Comparison of ENCODE assay signal across 19 cellular contexts in genomic region chr11:46947399-46948077, GRCh38. TPM values are rescaled to one million over a fixed set of nuclear protein-coding genes. Genes with fewer than 3 reads are reported as not detected.
DNase-seq lines count a peak whose midpoint lies in the region; TF ChIP-seq lines count a peak whose summit lies in the region.
"Had no signal": no experiment of that assay in that cellular context is flagged by ENCODE, and none has a peak within 500 bp of the region (broad histone marks: within the 10 kb centered on the region; RNA-seq: fewer than 3 reads in every experiment).

No MANE protein-coding gene starts in this region.

- H3K9me3 ChIP-seq in thyroid gland = no peaks in the 10 kb centered on the region
- H3K9me3 ChIP-seq: gastroesophageal sphincter, HAP-1 had no signal

- no peaks in the 10 kb centered on the region for H3K9me3 Mint-ChIP-seq in HFFc6
- H3K9me3 Mint-ChIP-seq: activated naive CD4-positive, alpha-beta T cell treated with anti-CD3 and anti-CD28 coated beads, Interleukin-2, amount 50 U/mL, for 24 hours; CD14-positive monocyte; immature natural killer cell; stimulated activated naive CD8-positive, alpha-beta T cell treated with anti-CD3 and anti-CD28 coated beads, Interleukin-15, amount 100 ng/mL, for 72 hours had no signal

- no peak for TF ChIP-seq POLR2A in thyroid gland (IDR thresholded peaks at IDR 0.05)

- H3K27ac Mint-ChIP-seq in HFFc6 = peak overlapping the region; percentile 82
- H3K27ac Mint-ChIP-seq: activated naive CD4-positive, alpha-beta T cell treated with anti-CD3 and anti-CD28 coated beads, Interleukin-2, amount 50 U/mL, for 24 hours; CD14-positive monocyte; immature natural killer cell; T-helper 17 cell had no signal

- WGBS in thyroid gland, 2 donors = 35 to 45% methylated on average over 3 of the region's 3 CpGs

- H3K4me1 ChIP-seq in thyroid gland = peaks cover 12 to 19% of the 10 kb centered on the region in 2 donors

- no peak overlapping the region for H3K4me3 ChIP-seq in thyroid gland (replicated peaks in 1 of 3)
- H3K4me3 ChIP-seq: cardiac muscle cell, gastroesophageal sphincter, HAP-1 had no signal

- H3K36me3 ChIP-seq in thyroid gland = no peaks in the 10 kb centered on the region
- H3K36me3 ChIP-seq: cardiac muscle cell, gastroesophageal sphincter, HAP-1 had no signal

- H3K27me3 ChIP-seq in thyroid gland = no peaks in the 10 kb centered on the region
- H3K27me3 ChIP-seq: cardiac muscle cell, gastroesophageal sphincter had no signal

- DNase-seq in HFFc6 = no peak
- DNase-seq in NCI-H748 treated with DMSO at 0.1 percent for 48 hours (lab: John Stamatoyannopoulos, UW) = peak; percentile 82
- DNase-seq in epithelial cell of prostate (ENCODE audit: low read depth, low spot score) = no peak
- no peak for DNase-seq in thyroid gland
- DNase-seq in pons (ENCODE audit: low spot score) = no peak
- DNase-seq in activated CD8-positive, alpha-beta memory T cell treated with anti-CD3 and anti-CD28 coated beads for 24 hours = no peak
- no peak for DNase-seq in NCI-H510A treated with DMSO at 0.1 percent for 48 hours (lab: John Stamatoyannopoulos, UW)
- DNase-seq: activated CD4-positive, alpha-beta T cell treated with anti-CD3 and anti-CD28 coated beads for 1 hour; immature natural killer cell; midbrain; NCI-H1092 treated with DMSO at 0.1 percent for 48 hours; NCI-H526 treated with DMSO at 0.1 percent for 48 hours; stimulated activated naive CD8-positive, alpha-beta T cell treated with anti-CD3 and anti-CD28 coated beads, Interleukin-15, amount 100 ng/mL, for 72 hours; T-helper 17 cell had no signal

- no peaks in the 10 kb centered on the region for H3K36me3 Mint-ChIP-seq in HFFc6 (ENCODE audit: low read depth)
- H3K36me3 Mint-ChIP-seq: activated naive CD4-positive, alpha-beta T cell treated with anti-CD3 and anti-CD28 coated beads, Interleukin-2, amount 50 U/mL, for 24 hours; CD14-positive monocyte had no signal

- no peak overlapping the region for H3K4me3 Mint-ChIP-seq in HFFc6
- H3K4me3 Mint-ChIP-seq: activated naive CD4-positive, alpha-beta T cell treated with anti-CD3 and anti-CD28 coated beads, Interleukin-2, amount 50 U/mL, for 24 hours; CD14-positive monocyte; immature natural killer cell; stimulated activated naive CD8-positive, alpha-beta T cell treated with anti-CD3 and anti-CD28 coated beads, Interleukin-15, amount 100 ng/mL, for 72 hours; T-helper 17 cell had no signal

- TF ChIP-seq CTCF in HFFc6 (IDR thresholded peaks at IDR 0.05) (no peak), thyroid gland (IDR thresholded peaks at IDR 0.05) (no peak)

- H3K27ac ChIP-seq in epithelial cell of prostate (peak overlapping the region; percentile 24), thyroid gland (peak overlapping the region; percentile 21 to 55 (median 22))
- H3K27ac ChIP-seq: cardiac muscle cell, gastroesophageal sphincter had no signal

- peaks cover 36% of the 10 kb centered on the region for H3K4me1 Mint-ChIP-seq in HFFc6 (ENCODE audit: low read depth)
- H3K4me1 Mint-ChIP-seq: T-helper 17 cell had no signal

- H3K27me3 Mint-ChIP-seq in HFFc6 (ENCODE audit: insufficient read depth) = no peaks in the 10 kb centered on the region; the same call in 1 of the 2 replicates
- H3K27me3 Mint-ChIP-seq: activated naive CD4-positive, alpha-beta T cell treated with anti-CD3 and anti-CD28 coated beads, Interleukin-2, amount 50 U/mL, for 24 hours; stimulated activated naive CD8-positive, alpha-beta T cell treated with anti-CD3 and anti-CD28 coated beads, Interleukin-15, amount 100 ng/mL, for 72 hours; T-helper 17 cell had no signal

- intact Hi-C loops in thyroid gland (cut with DNase I) = no loop called here

RNA-seq across cellular contexts. Expression of gene CSTPP1, which starts 11.0 kb away (rescaled TPM):
- total RNA-seq in HFFc6 (2021; fragmentation: NEBNext Ultra II Directional; extraction: Animal tissue kit (Norgen Biotek cat#: 25700)) = 10 to 100 TPM; 19.4 to 29.2 (median 27.1) TPM
- total RNA-seq in thyroid gland = 10 to 100 TPM; 29.4 to 65.8 (median 45.7) TPM

RNA-seq across cellular contexts. Expression of gene LRP4, which starts 29.2 kb away (rescaled TPM):
- 1 to 10 TPM; 1.4 to 2.1 (median 1.8) TPM for total RNA-seq in HFFc6 (2021; fragmentation: NEBNext Ultra II Directional; extraction: Animal tissue kit (Norgen Biotek cat#: 25700))
- 10 to 100 TPM in 1 of 4 donors, 1 to 10 TPM in 3; 2.8 to 10.3 (median 7.4) TPM for total RNA-seq in thyroid gland
- total RNA-seq: T-helper 17 cell had no signal
